8 cellular contexts compared by ENCODE assay signal in the genomic region with DNA sequence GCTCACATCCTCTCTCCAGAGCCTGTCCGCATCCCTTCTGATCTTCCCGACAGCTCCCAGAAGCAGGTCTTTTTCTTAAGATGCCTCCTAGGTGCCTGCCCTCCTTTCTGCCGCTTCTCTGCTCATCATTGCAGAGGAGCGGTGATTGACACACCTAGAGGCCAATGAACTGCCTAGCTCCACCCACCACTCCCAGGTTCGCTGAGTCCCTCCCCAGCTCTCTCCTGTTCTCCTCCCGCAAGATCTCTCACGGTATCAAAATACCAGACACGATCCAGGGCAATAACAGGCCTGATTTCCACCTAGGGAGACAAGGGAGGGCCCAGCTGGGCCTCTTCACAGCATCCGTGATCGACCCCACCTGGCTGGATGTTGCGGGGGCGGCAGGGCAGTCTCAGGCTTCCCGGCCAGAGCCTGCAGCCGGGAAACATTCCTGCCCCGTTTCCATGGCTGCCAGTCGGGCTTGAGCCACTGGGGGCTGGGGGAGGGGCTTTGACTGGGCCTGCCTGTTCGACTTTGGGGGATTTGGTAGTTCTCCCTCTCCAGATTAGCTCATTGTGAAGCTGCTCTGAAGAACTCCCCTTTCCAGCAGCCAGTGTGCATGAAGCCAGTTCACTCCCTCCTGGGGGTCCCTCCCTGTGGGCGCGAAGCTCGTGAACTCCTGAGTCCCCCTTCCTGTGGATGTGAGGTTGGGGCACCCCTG.
A peak's percentile ranks its signal among the peaks of the same experiment; 100 is the strongest.
DNase-seq lines count a peak whose midpoint lies in the region; ATAC-seq, FAIRE-seq and TF ChIP-seq lines count a peak whose summit lies in the region.

No MANE protein-coding gene starts in this region.

- H3K9me3 Mint-ChIP-seq in activated CD8-positive, alpha-beta memory T cell treated with anti-CD3 and anti-CD28 coated beads, Interleukin-2, amount 10 ng/mL, durations not matched to agents 7 days and 5 days (ENCODE audit: low read depth) = no peaks in the 10 kb centered on the region
- H3K9me3 Mint-ChIP-seq in memory B cell = no peaks in the 10 kb centered on the region

- peak overlapping the region; percentile 14 for H3K4me3 Mint-ChIP-seq in activated CD8-positive, alpha-beta memory T cell treated with anti-CD3 and anti-CD28 coated beads, Interleukin-2, amount 10 ng/mL, durations not matched to agents 7 days and 5 days
- peak overlapping the region; percentile 70 for H3K4me3 Mint-ChIP-seq in memory B cell

- FAIRE-seq in endometrium (lab: Jason Lieb, UNC) = peak; percentile 41

- CTCF ChIA-PET in HEK293T (lab: Yijun Ruan, JAX) = no interaction called here
- CTCF ChIA-PET in activated CD8-positive, alpha-beta memory T cell treated with anti-CD3 and anti-CD28 coated beads, Interleukin-2, amount 10 ng/mL, durations not matched to agents 7 days and 5 days (lab: Charles Lee) = no interaction called here

- H3K4me1 Mint-ChIP-seq in activated CD8-positive, alpha-beta memory T cell treated with anti-CD3 and anti-CD28 coated beads, Interleukin-2, amount 10 ng/mL, durations not matched to agents 7 days and 5 days = peaks cover 2% of the 10 kb centered on the region
- peaks cover 7% of the 10 kb centered on the region for H3K4me1 Mint-ChIP-seq in memory B cell

- no peaks in the 10 kb centered on the region for H3K36me3 Mint-ChIP-seq in activated CD8-positive, alpha-beta memory T cell treated with anti-CD3 and anti-CD28 coated beads, Interleukin-2, amount 10 ng/mL, durations not matched to agents 7 days and 5 days
- no peaks in the 10 kb centered on the region for H3K36me3 Mint-ChIP-seq in memory B cell

- ATAC-seq in activated CD8-positive, alpha-beta memory T cell treated with anti-CD3 and anti-CD28 coated beads, Interleukin-2, amount 10 ng/mL, durations not matched to agents 7 days and 5 days = peak; percentile 77
- peak; percentile 49 for ATAC-seq in memory B cell (ENCODE audit: low read depth)
- ATAC-seq in HG03571 (IDR thresholded peaks at IDR 0.05; ENCODE audit: unreplicated experiment) = no peak

- peak overlapping the region; percentile 54 for H3K27ac ChIP-seq in C4-2B

- no peak overlapping the region for H3K27ac Mint-ChIP-seq in activated CD8-positive, alpha-beta memory T cell treated with anti-CD3 and anti-CD28 coated beads, Interleukin-2, amount 10 ng/mL, durations not matched to agents 7 days and 5 days
- no peak overlapping the region for H3K27ac Mint-ChIP-seq in memory B cell

- POLR2A ChIA-PET in HEK293T (lab: Yijun Ruan, JAX) = interaction anchor here (0.6 to 2.0 kb wide), 6 partner anchors 10 to 587 kb away, joined by 3 to 10 read pairs (median 3); no protein-coding TSS in a partner anchor

- DNase-seq in HEK293T (ENCODE audit: extremely low spot score) (peak; percentile 95), NCI-H2196 treated with DMSO at 0.1 percent for 48 hours (lab: John Stamatoyannopoulos, UW; ENCODE audit: unreplicated experiment) (peak; percentile 48), memory B cell (ENCODE audit: low spot score in 2 of 2) (peak in 1 of 2 donors; percentile 8)
- DNase-seq in activated CD8-positive, alpha-beta memory T cell treated with anti-CD3 and anti-CD28 coated beads, Interleukin-2, amount 10 ng/mL, durations not matched to agents 7 days and 5 days = peak; percentile 59
- DNase-seq in stimulated activated CD8-positive, alpha-beta memory T cell treated with anti-CD3 and anti-CD28 coated beads, Interleukin-15, amount 100 ng/mL, for 48 hours (ENCODE audit: low read depth in 2 of 2) = peak; percentile 21 to 47

- no peak for TF ChIP-seq CTCF in C4-2B (conservative IDR thresholded peaks at IDR 0.05)

- peaks cover 23% of the 10 kb centered on the region for H3K27me3 Mint-ChIP-seq in activated CD8-positive, alpha-beta memory T cell treated with anti-CD3 and anti-CD28 coated beads, Interleukin-2, amount 10 ng/mL, durations not matched to agents 7 days and 5 days
- peaks cover 9% of the 10 kb centered on the region for H3K27me3 Mint-ChIP-seq in memory B cell

TF ChIP-seq in HEK293T, 16 proteins besides CTCF, POLR2A, EP300 and RAD21:
- TF ChIP-seq SUZ12 (IDR thresholded peaks at IDR 0.05) (no peak), FOXK2 (IDR thresholded peaks at IDR 0.05) (no peak), TARDBP (IDR thresholded peaks at IDR 0.05) (no peak), PKNOX1 (IDR thresholded peaks at IDR 0.05) (peak; percentile 99), BHLHE40 (IDR thresholded peaks at IDR 0.05; ENCODE audit: borderline replicate concordance) (no peak), CTBP1 (IDR thresholded peaks at IDR 0.05; ENCODE audit: borderline replicate concordance) (no peak), FOXM1 (IDR thresholded peaks at IDR 0.05; ENCODE audit: borderline replicate concordance) (peak; percentile 72), SP1 (IDR thresholded peaks at IDR 0.05) (no peak), NFRKB (IDR thresholded peaks at IDR 0.05) (no peak), ARNT (IDR thresholded peaks at IDR 0.05) (no peak), L3MBTL2 (conservative IDR thresholded peaks at IDR 0.05) (0 out of 2 replicates have a peak, but pooled peaks have one; percentile 11), LEF1 (IDR thresholded peaks at IDR 0.05; ENCODE audit: borderline replicate concordance) (no peak), HDGF (IDR thresholded peaks at IDR 0.05; ENCODE audit: borderline replicate concordance) (no peak), ZNF384 (IDR thresholded peaks at IDR 0.05) (no peak)
